12 cellular contexts compared by ENCODE assay signal in genomic region chr4:8738471-8738931, GRCh38.
"Had no signal": no experiment of that assay in that cellular context is flagged by ENCODE, and none has a peak within 500 bp of the region (broad histone marks: within the 10 kb centered on the region; RNA-seq: fewer than 3 reads in every experiment).

No MANE protein-coding gene starts in this region.

- H3K4me3 ChIP-seq: thoracic aorta had no signal

- H3K27me3 ChIP-seq: brain microvascular endothelial cell had no signal

- H3K9me3 ChIP-seq: thoracic aorta had no signal

- H3K36me3 ChIP-seq: brain microvascular endothelial cell, thoracic aorta had no signal

- DNase-seq: activated CD4-positive, alpha-beta T cell treated with anti-CD3 and anti-CD28 coated beads for 4 hours; activated gamma-delta T cell; activated naive CD8-positive, alpha-beta T cell treated with anti-CD3 and anti-CD28 coated beads for 36 hours; activated T-cell treated with anti-CD3 and anti-CD28 coated beads, Interleukin-2, amount 50 U/mL, for 1 hour; brain microvascular endothelial cell; mammary epithelial cell; naive thymus-derived CD8-positive, alpha-beta T cell; stimulated activated CD4-positive, alpha-beta T cell treated with anti-CD3 and anti-CD28 coated beads, Interleukin-4, amount 100 ng/mL, for 24 hours; stimulated activated naive CD8-positive, alpha-beta T cell treated with anti-CD3 and anti-CD28 coated beads, Interleukin-15, amount 100 ng/mL, for 72 hours; T-helper 9 cell had no signal

- H3K27ac ChIP-seq: brain microvascular endothelial cell, thoracic aorta had no signal

- ATAC-seq: esophagus mucosa; naive thymus-derived CD8-positive, alpha-beta T cell; stimulated activated naive CD8-positive, alpha-beta T cell treated with anti-CD3 and anti-CD28 coated beads, Interleukin-15, amount 100 ng/mL, for 72 hours had no signal
